Comparison of ENCODE assay signal across 1 cellular context in genomic region chr1:34732831-34733230, GRCh38. TPM values are rescaled to one million over a fixed set of nuclear protein-coding genes. Genes with fewer than 3 reads are reported as not detected.
"Had no signal": no experiment of that assay in that cellular context is flagged by ENCODE, and none has a peak within 500 bp of the region (broad histone marks: within the 10 kb centered on the region; RNA-seq: fewer than 3 reads in every experiment).

No MANE protein-coding gene starts in this region.

RNA-seq across cellular contexts. Expression of gene GJB4, which starts 26.7 kb away (rescaled TPM):
- total RNA-seq: G401 had no signal

RNA-seq across cellular contexts. Expression of gene GJB3, which starts 48.2 kb away (rescaled TPM):
- total RNA-seq: G401 had no signal

RNA-seq across cellular contexts. Expression of gene GJA4, which starts 60.0 kb away (rescaled TPM):
- total RNA-seq: G401 had no signal
